ENCODE assay signal across 10 cellular contexts in the genomic region with DNA sequence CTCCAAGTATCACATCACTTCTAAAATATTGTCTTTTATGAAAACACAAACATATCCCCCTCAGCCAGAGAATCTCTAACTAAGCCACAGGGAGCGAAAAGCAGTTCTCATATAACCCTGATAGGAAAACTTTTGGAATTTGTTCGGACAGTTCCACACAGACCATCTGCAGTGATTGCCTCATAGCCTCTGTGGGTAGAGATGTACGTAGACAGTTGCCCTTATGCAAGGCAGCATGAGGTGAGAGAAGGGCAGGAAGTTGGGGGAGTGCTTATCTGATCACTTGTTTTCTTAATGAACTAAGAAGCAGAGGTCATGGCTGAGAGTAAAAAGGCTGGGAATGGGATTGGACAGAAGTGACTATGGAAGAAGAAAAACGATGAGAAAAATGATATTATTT. TPM values are rescaled to one million over a fixed set of nuclear protein-coding genes. Genes with fewer than 3 reads are reported as not detected.
DNase-seq lines count a peak whose midpoint lies in the region; FAIRE-seq and TF ChIP-seq lines count a peak whose summit lies in the region.
"Had no signal": no experiment of that assay in that cellular context is flagged by ENCODE, and none has a peak within 500 bp of the region (broad histone marks: within the 10 kb centered on the region; RNA-seq: fewer than 3 reads in every experiment).

No MANE protein-coding gene starts in this region.

- H3K36me3 Mint-ChIP-seq in CD8-positive, alpha-beta memory T cell = peaks cover 0 to 4% (median 2%) of the 10 kb centered on the region in 3 donors
- H3K36me3 Mint-ChIP-seq in astrocyte (ENCODE audit: low read depth, unreplicated experiment) = no peaks in the 10 kb centered on the region
- H3K36me3 Mint-ChIP-seq in mesothelial cell of epicardium = no peaks in the 10 kb centered on the region

- H3K27me3 Mint-ChIP-seq in CD8-positive, alpha-beta memory T cell = no peaks in the 10 kb centered on the region
- no peaks in the 10 kb centered on the region for H3K27me3 Mint-ChIP-seq in astrocyte (ENCODE audit: low read depth, unreplicated experiment)
- H3K27me3 Mint-ChIP-seq in mesothelial cell of epicardium (ENCODE audit: low read depth) = no peaks in the 10 kb centered on the region

- TF ChIP-seq CTCF in astrocyte (IDR thresholded peaks at IDR 0.05; ENCODE audit: insufficient read depth, low read depth, low read length) (no peak), mesothelial cell of epicardium (IDR thresholded peaks at IDR 0.05; ENCODE audit: unreplicated experiment) (no peak), GM13977 (IDR thresholded peaks at IDR 0.05; ENCODE audit: extremely low read depth, insufficient read depth, missing control alignments) (no peak), lower leg skin (IDR thresholded peaks at IDR 0.05) (no peak)

- H3K9me3 Mint-ChIP-seq in CD8-positive, alpha-beta memory T cell = no peaks in the 10 kb centered on the region
- H3K9me3 Mint-ChIP-seq in astrocyte (ENCODE audit: unreplicated experiment) (no peaks in the 10 kb centered on the region), mesothelial cell of epicardium (no peaks in the 10 kb centered on the region)

- peak overlapping the region in 6 of 7 donors; percentile 0 to 71 (median 55) for H3K4me3 Mint-ChIP-seq in CD8-positive, alpha-beta memory T cell
- H3K4me3 Mint-ChIP-seq in astrocyte (ENCODE audit: unreplicated experiment) (no peak overlapping the region), mesothelial cell of epicardium (no peak overlapping the region)

- no peak overlapping the region for H2AFZ ChIP-seq in astrocyte (ENCODE audit: low read depth, low read length)
- H2AFZ ChIP-seq: parathyroid adenoma had no signal

- in situ Hi-C loops in GM13977 (cut with MboI; ENCODE audit: low pct_unique_long_range_greater_than_20kb, low sequenced_read_pairs, unreplicated experiment) = loop anchor here (25.0 kb wide), 1 partner anchor 349 kb away; no protein-coding TSS in a partner anchor

- peak overlapping the region; percentile 0 for H3K27ac ChIP-seq in CD8-positive, alpha-beta memory T cell (ENCODE audit: low read depth, low read length)
- H3K27ac ChIP-seq in astrocyte (ENCODE audit: low read depth, low read length) = peak overlapping the region; percentile 56
- H3K27ac ChIP-seq: parathyroid adenoma had no signal

- no peak for TF ChIP-seq POLR2A in lower leg skin (IDR thresholded peaks at IDR 0.05)

- CTCF ChIA-PET in CD8-positive, alpha-beta memory T cell (lab: Charles Lee) = no interaction called here

- no peaks in the 10 kb centered on the region for H3K36me3 ChIP-seq in CD8-positive, alpha-beta memory T cell (ENCODE audit: insufficient read depth, low read length)
- H3K36me3 ChIP-seq in astrocyte (ENCODE audit: insufficient read depth, low read length) = no peaks in the 10 kb centered on the region
- H3K36me3 ChIP-seq: thyroid gland had no signal

- peaks cover 17 to 27% (median 26%) of the 10 kb centered on the region in 3 donors for H3K4me1 Mint-ChIP-seq in CD8-positive, alpha-beta memory T cell
- peaks cover 13% of the 10 kb centered on the region for H3K4me1 Mint-ChIP-seq in astrocyte (ENCODE audit: low read depth, unreplicated experiment)
- peaks cover 11% of the 10 kb centered on the region for H3K4me1 Mint-ChIP-seq in mesothelial cell of epicardium

- intact Hi-C loops in lower leg skin (cut with DNase I; ENCODE audit: low total_unique reads) = no loop called here

- no peak overlapping the region for H3K4me3 ChIP-seq in CD8-positive, alpha-beta memory T cell (ENCODE audit: low read length)
- H3K4me3 ChIP-seq in astrocyte (ENCODE audit: insufficient read depth, low read depth, low read length) = no peak overlapping the region
- no peak overlapping the region for H3K4me3 ChIP-seq in lower leg skin (ENCODE audit: low read depth, poor library complexity, severe bottlenecking)
- H3K4me3 ChIP-seq: thyroid gland had no signal

- H3K4me2 ChIP-seq in astrocyte (ENCODE audit: low read length) = peak overlapping the region; percentile 38

- no peaks in the 10 kb centered on the region for H3K27me3 ChIP-seq in CD8-positive, alpha-beta memory T cell (ENCODE audit: insufficient read depth, low read length, poor library complexity, severe bottlenecking)
- H3K27me3 ChIP-seq in astrocyte (ENCODE audit: insufficient read depth, low read length) = no peaks in the 10 kb centered on the region
- H3K27me3 ChIP-seq: thyroid gland had no signal

- no peaks in the 10 kb centered on the region for H3K79me2 ChIP-seq in astrocyte (ENCODE audit: insufficient read depth, low read length)
- H3K79me2 ChIP-seq: parathyroid adenoma had no signal

- no peak for FAIRE-seq in astrocyte (lab: Jason Lieb, UNC)

- 81 to 85% methylated on average over 4 of the region's 4 CpGs for whole genome bisulfite sequencing in lower leg skin, 2 donors

- H3K4me1 ChIP-seq in CD8-positive, alpha-beta memory T cell (ENCODE audit: insufficient read depth, low read length) = peaks cover 16% of the 10 kb centered on the region
- H3K4me1 ChIP-seq in astrocyte (ENCODE audit: insufficient read depth, low read length) = peaks cover 3% of the 10 kb centered on the region

- POLR2A ChIA-PET in CD8-positive, alpha-beta memory T cell (lab: Charles Lee) = interaction anchor here (1.1 kb wide), 1 partner anchor 38 kb away, joined by 5 read pairs; no protein-coding TSS in a partner anchor

- no peak overlapping the region for H3K9ac ChIP-seq in astrocyte (ENCODE audit: low read length)
- H3K9ac ChIP-seq: parathyroid adenoma had no signal

- H3K9me3 ChIP-seq in CD8-positive, alpha-beta memory T cell (ENCODE audit: low read length) = no peaks in the 10 kb centered on the region
- no peaks in the 10 kb centered on the region for H3K9me3 ChIP-seq in astrocyte (ENCODE audit: insufficient read depth, low read depth, low read length)
- H3K9me3 ChIP-seq: thyroid gland had no signal

- H3K27ac Mint-ChIP-seq in CD8-positive, alpha-beta memory T cell = peak overlapping the region; percentile 41 to 96 (median 91)
- H3K27ac Mint-ChIP-seq in astrocyte (ENCODE audit: unreplicated experiment) (peak overlapping the region; percentile 10), mesothelial cell of epicardium (peak overlapping the region; percentile 35)

- H4K20me1 ChIP-seq in astrocyte (ENCODE audit: insufficient read depth, low read length) = no peaks in the 10 kb centered on the region

- peak in 4 of 5 donors; percentile 4 to 46 (median 12) for DNase-seq in CD8-positive, alpha-beta memory T cell
- DNase-seq in NCI-H460 (ENCODE audit: extremely low read depth, low read depth) = peak; percentile 47
- peak; percentile 93 for DNase-seq in astrocyte (ENCODE audit: low read depth)
- no peak for DNase-seq in mesothelial cell of epicardium (ENCODE audit: low spot score in 2 of 2, unreplicated experiment in 2 of 2)
- no peak for DNase-seq in GM13977 (ENCODE audit: low spot score)
- no peak for DNase-seq in AG08395 (ENCODE audit: low spot score)
- DNase-seq in lower leg skin (ENCODE audit: low spot score in 2 of 2) = no peak
- DNase-seq in ecto neural progenitor cell (ENCODE audit: low spot score) = no peak
- DNase-seq: thyroid gland had no signal

RNA-seq across cellular contexts. Expression of gene SLC23A2, which starts 39.6 kb away (rescaled TPM):
- 10 to 100 TPM; 20.6 to 24.3 TPM for total RNA-seq in CD8-positive, alpha-beta memory T cell
- polyA plus RNA-seq in CD8-positive, alpha-beta memory T cell = 6.7 TPM
- 17.5 and 20.5 TPM in 2 replicates for total RNA-seq in NCI-H460 (2014; rRNA removed; shearing (Covaris generic))
- 25.9 and 34.1 TPM in 2 replicates for polyA plus RNA-seq in NCI-H460 (2014; cell fraction: nucleus; rRNA removed)
- total RNA-seq in astrocyte (19.2 and 20.8 TPM in 2 replicates), mesothelial cell of epicardium (33.7 to 35.5 TPM (median 34.7 TPM) in 3 replicates), lower leg skin (10 to 100 TPM in 1 of 4 donors, 1 to 10 TPM in 3; 4.6 to 15.2 (median 7.9) TPM)

Comparison
In these comparisons a context has a peak if more than half of its experiments do, and no peak if none do; other contexts are left out.
1. DNase-seq: peak in CD8-positive, alpha-beta memory T cell (4 of 5), NCI-H460 (single experiment) and astrocyte (single experiment); none in mesothelial cell of epicardium (0 of 2), GM13977 (single experiment), AG08395 (single experiment), lower leg skin (0 of 2) and ecto neural progenitor cell (single experiment).
2. H3K27ac Mint-ChIP-seq: peak in every context shown above with its lines; median percentile 91 in CD8-positive, alpha-beta memory T cell; 35 in mesothelial cell of epicardium; 10 in astrocyte.
3. H3K4me3 Mint-ChIP-seq: peak in CD8-positive, alpha-beta memory T cell (6 of 7); none in astrocyte (single experiment) and mesothelial cell of epicardium (single experiment).